Comparison of ENCODE assay signal across 13 cellular contexts in the genomic region with DNA sequence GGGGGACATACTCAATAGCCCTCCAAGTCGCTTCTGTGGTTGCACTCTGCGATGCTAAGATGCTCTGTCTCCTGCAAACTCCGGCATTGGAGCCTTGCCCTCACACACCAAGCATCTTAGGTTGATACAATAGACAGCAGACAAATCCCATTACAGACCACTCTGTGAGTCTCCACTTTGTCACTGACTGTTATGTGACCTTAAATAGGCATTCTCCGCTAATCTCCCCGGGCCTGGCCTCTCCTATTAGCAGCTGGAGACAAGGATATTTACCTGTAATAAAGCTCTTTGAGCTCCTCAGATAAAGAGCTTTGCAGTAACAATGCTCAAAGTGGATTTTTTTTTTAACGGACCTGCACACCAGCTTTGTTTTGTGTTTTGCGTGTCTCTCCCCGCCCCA.
"Had no signal": no experiment of that assay in that cellular context is flagged by ENCODE, and none has a peak within 500 bp of the region (broad histone marks: within the 10 kb centered on the region; RNA-seq: fewer than 3 reads in every experiment).

No MANE protein-coding gene starts in this region.

- H3K4me3 Mint-ChIP-seq: activated CD4-positive, alpha-beta memory T cell treated with anti-CD3 and anti-CD28 coated beads, Interleukin-2, amount 10 ng/mL, durations not matched to agents 7 days and 5 days; memory B cell; nephron; T-helper 2 cell treated with Interferon-gamma antibody and Interleukin-4, amounts not matched to agents 5 μg/mL and 100 μg/mL, for 36 hours had no signal

- H3K9me3 Mint-ChIP-seq: nephron had no signal

- ATAC-seq: foreskin keratinocyte; left lobe of liver; stimulated activated naive CD8-positive, alpha-beta T cell treated with anti-CD3 and anti-CD28 coated beads, Interleukin-15, Interleukin-2, amounts not matched to agents 100 U/mL and 50 U/mL, for 24 hours had no signal

- H3K27me3 Mint-ChIP-seq: activated CD4-positive, alpha-beta memory T cell treated with anti-CD3 and anti-CD28 coated beads, Interleukin-2, amount 10 ng/mL, durations not matched to agents 7 days and 5 days had no signal

- DNase-seq: activated CD4-positive, alpha-beta memory T cell treated with anti-CD3 and anti-CD28 coated beads, Interleukin-2, amount 10 ng/mL, durations not matched to agents 7 days and 5 days; activated CD4-positive, CD25-positive, alpha-beta regulatory T cell treated with anti-CD3 and anti-CD28 coated beads, Interleukin-2, amount 50 U/mL, for 72 hours; activated gamma-delta T cell treated with Interleukin-2 at 50 U/mL for 16 hours; activated T-cell treated with anti-CD3 and anti-CD28 coated beads, Interleukin-2, amount 50 U/mL, for 48 hours; foreskin keratinocyte; stimulated activated CD4-positive, alpha-beta T cell treated with anti-CD3 and anti-CD28 coated beads, Interleukin-4, amount 100 ng/mL, for 1 hour; stimulated activated CD8-positive, alpha-beta memory T cell treated with anti-CD3 and anti-CD28 coated beads, Interleukin-4, amount 100 ng/mL, for 48 hours; stimulated activated naive CD8-positive, alpha-beta T cell treated with anti-CD3 and anti-CD28 coated beads, Interleukin-15, Interleukin-2, amounts not matched to agents 100 U/mL and 50 U/mL, for 24 hours; testis had no signal

- H3K27ac Mint-ChIP-seq: activated CD4-positive, alpha-beta memory T cell treated with anti-CD3 and anti-CD28 coated beads, Interleukin-2, amount 10 ng/mL, durations not matched to agents 7 days and 5 days; memory B cell; nephron; T-helper 2 cell treated with Interferon-gamma antibody and Interleukin-4, amounts not matched to agents 5 μg/mL and 100 μg/mL, for 36 hours had no signal

- H3K36me3 Mint-ChIP-seq: memory B cell had no signal

- H3K4me1 Mint-ChIP-seq: activated CD4-positive, alpha-beta memory T cell treated with anti-CD3 and anti-CD28 coated beads, Interleukin-2, amount 10 ng/mL, durations not matched to agents 7 days and 5 days; memory B cell had no signal
